33 cellular contexts compared by ENCODE assay signal in genomic region chr1:46656643-46657042, GRCh38. TPM values are rescaled to one million over a fixed set of nuclear protein-coding genes. Genes with fewer than 3 reads are reported as not detected.
"Had no signal": no experiment of that assay in that cellular context is flagged by ENCODE, and none has a peak within 500 bp of the region (broad histone marks: within the 10 kb centered on the region; RNA-seq: fewer than 3 reads in every experiment).

No MANE protein-coding gene starts in this region.

- H3K4me3 ChIP-seq: MG63 had no signal

- ATAC-seq: activated CD8-positive, alpha-beta memory T cell treated with anti-CD3 and anti-CD28 coated beads, Interleukin-2, amount 10 ng/mL, durations not matched to agents 7 days and 5 days; activated naive CD8-positive, alpha-beta T cell treated with anti-CD3 and anti-CD28 coated beads, Interleukin-2, amount 50 U/mL, for 24 hours; Panc1 had no signal

- H3K27me3 Mint-ChIP-seq: activated CD4-positive, alpha-beta memory T cell treated with anti-CD3 and anti-CD28 coated beads, Interleukin-2, amount 10 ng/mL, durations not matched to agents 7 days and 5 days; activated CD8-positive, alpha-beta memory T cell treated with anti-CD3 and anti-CD28 coated beads, Interleukin-2, amount 10 ng/mL, durations not matched to agents 7 days and 5 days; activated naive CD4-positive, alpha-beta T cell treated with anti-CD3 and anti-CD28 coated beads, Interleukin-2, amount 10 ng/mL, durations not matched to agents 7 days and 5 days; activated naive CD8-positive, alpha-beta T cell; activated naive CD8-positive, alpha-beta T cell treated with anti-CD3 and anti-CD28 coated beads, Interleukin-2, amount 50 U/mL, for 24 hours; brain; central memory CD8-positive, alpha-beta T cell had no signal

- H3K27ac ChIP-seq: WERI-Rb-1 had no signal

- DNase-seq: activated CD4-positive, alpha-beta memory T cell treated with anti-CD3 and anti-CD28 coated beads, Interleukin-2, amount 10 ng/mL, durations not matched to agents 7 days and 5 days; activated CD4-positive, alpha-beta T cell treated with anti-CD3 and anti-CD28 coated beads for 1 hour; activated CD4-positive, alpha-beta T cell treated with anti-CD3 and anti-CD28 coated beads for 48 hours; activated CD4-positive, CD25-positive, alpha-beta regulatory T cell; activated CD8-positive, alpha-beta memory T cell treated with anti-CD3 and anti-CD28 coated beads for 24 hours; activated CD8-positive, alpha-beta memory T cell treated with anti-CD3 and anti-CD28 coated beads, Interleukin-2, amount 10 ng/mL, durations not matched to agents 7 days and 5 days; activated CD8-positive, alpha-beta memory T cell treated with anti-CD3 and anti-CD28 coated beads, Interleukin-2, amount 50 U/mL, for 48 hours; activated effector memory CD4-positive, alpha-beta T cell treated with Interleukin-2 at 50 U/mL for 16 hours; activated naive CD4-positive, alpha-beta T cell treated with anti-CD3 and anti-CD28 coated beads, Interleukin-2, amount 10 ng/mL, durations not matched to agents 7 days and 5 days; activated naive CD8-positive, alpha-beta T cell treated with anti-CD3 and anti-CD28 coated beads, Interleukin-2, amount 50 U/mL, for 24 hours; activated T-cell treated with anti-CD3 and anti-CD28 coated beads, Interleukin-2, amount 50 U/mL, for 48 hours; anterior cingulate cortex; Kasumi-1; KG1; MG63; NCI-H1048; NCI-H1105 treated with DMSO at 0.1 percent for 48 hours; NCI-H1436; NCI-H1694 treated with DMSO at 0.1 percent for 48 hours; NCI-H2029; NCI-H524; SIG-M5; T1000; WERI-Rb-1 had no signal

- H3K4me3 Mint-ChIP-seq: activated CD4-positive, alpha-beta memory T cell treated with anti-CD3 and anti-CD28 coated beads, Interleukin-2, amount 10 ng/mL, durations not matched to agents 7 days and 5 days; activated CD8-positive, alpha-beta memory T cell treated with anti-CD3 and anti-CD28 coated beads, Interleukin-2, amount 10 ng/mL, durations not matched to agents 7 days and 5 days; activated naive CD4-positive, alpha-beta T cell treated with anti-CD3 and anti-CD28 coated beads, Interleukin-2, amount 10 ng/mL, durations not matched to agents 7 days and 5 days; activated naive CD8-positive, alpha-beta T cell; activated naive CD8-positive, alpha-beta T cell treated with anti-CD3 and anti-CD28 coated beads, Interleukin-2, amount 50 U/mL, for 24 hours; brain; central memory CD8-positive, alpha-beta T cell had no signal

- H3K9me3 ChIP-seq: MG63 had no signal

- H3K4me1 Mint-ChIP-seq: brain had no signal

- H3K27ac Mint-ChIP-seq: activated CD4-positive, alpha-beta memory T cell treated with anti-CD3 and anti-CD28 coated beads, Interleukin-2, amount 10 ng/mL, durations not matched to agents 7 days and 5 days; activated CD8-positive, alpha-beta memory T cell treated with anti-CD3 and anti-CD28 coated beads, Interleukin-2, amount 10 ng/mL, durations not matched to agents 7 days and 5 days; activated naive CD4-positive, alpha-beta T cell treated with anti-CD3 and anti-CD28 coated beads, Interleukin-2, amount 10 ng/mL, durations not matched to agents 7 days and 5 days; activated naive CD8-positive, alpha-beta T cell; activated naive CD8-positive, alpha-beta T cell treated with anti-CD3 and anti-CD28 coated beads, Interleukin-2, amount 50 U/mL, for 24 hours; brain had no signal

- H3K27me3 ChIP-seq: MG63 had no signal

- H3K9me3 Mint-ChIP-seq: activated naive CD4-positive, alpha-beta T cell treated with anti-CD3 and anti-CD28 coated beads, Interleukin-2, amount 10 ng/mL, durations not matched to agents 7 days and 5 days; activated naive CD8-positive, alpha-beta T cell treated with anti-CD3 and anti-CD28 coated beads, Interleukin-2, amount 50 U/mL, for 24 hours; central memory CD8-positive, alpha-beta T cell had no signal

- FAIRE-seq: bronchial epithelial cell had no signal

RNA-seq across cellular contexts. Expression of gene TEX38, which starts 15.0 kb away (rescaled TPM):
- total RNA-seq: activated CD4-positive, alpha-beta memory T cell treated with anti-CD3 and anti-CD28 coated beads, Interleukin-2, amount 10 ng/mL, durations not matched to agents 7 days and 5 days; activated CD8-positive, alpha-beta memory T cell treated with anti-CD3 and anti-CD28 coated beads, Interleukin-2, amount 10 ng/mL, durations not matched to agents 7 days and 5 days; bronchial epithelial cell; chondrocyte; RPMI7951; T-helper 1 cell treated with Interleukin-12 subunit alpha and Interleukin-12 subunit beta and Interleukin-4 antibody, amounts not matched to agents 30 ng/mL and 1 ng/mL, for 36 hours; T-helper 2 cell treated with Interferon-gamma antibody and Interleukin-4, amounts not matched to agents 100 ng/mL and 5 ng/mL, for 36 hours had no signal
